22 cellular contexts compared by ENCODE assay signal in genomic region chr1:182281541-182281940, GRCh38.
A peak's percentile ranks its signal among the peaks of the same experiment; 100 is the strongest.
DNase-seq lines count a peak whose midpoint lies in the region; ATAC-seq and TF ChIP-seq lines count a peak whose summit lies in the region.
"Had no signal": no experiment of that assay in that cellular context is flagged by ENCODE, and none has a peak within 500 bp of the region (broad histone marks: within the 10 kb centered on the region; RNA-seq: fewer than 3 reads in every experiment).

No MANE protein-coding gene starts in this region.

- H3K36me3 ChIP-seq in heart left ventricle, result no peaks in the 10 kb centered on the region
- H3K36me3 ChIP-seq: cardiac muscle cell, ovary, spleen, upper lobe of right lung had no signal

- no peak overlapping the region; the same call in 1 of the 2 replicates for H3K27ac Mint-ChIP-seq in WTC11
- H3K27ac Mint-ChIP-seq: activated naive CD8-positive, alpha-beta T cell; activated T-cell treated with anti-CD3 and anti-CD28 coated beads, Interleukin-2, amount 50 U/mL, for 24 hours; stimulated activated naive B cell treated with anti-CD40 and anti-IgM and Interleukin-4, amounts not matched to agents 10 μg/mL and 1 μg/mL and 100 μg/mL, for 72 hours had no signal

- DNase-seq in Ammon's horn (ENCODE audit: low spot score), result peak; percentile 95
- DNase-seq in WTC11 (ENCODE audit: low spot score), result no peak
- DNase-seq in heart left ventricle, result peak in 1 of 5 donors; percentile 39
- peak in 54 of 56 donors; percentile 21 to 91 (median 77) for DNase-seq in nucleus accumbens (lab: John Stamatoyannopoulos, UW)
- no peak for DNase-seq in NCI-H1092 treated with DMSO at 0.1 percent for 48 hours (lab: John Stamatoyannopoulos, UW)
- DNase-seq in NCI-H146 (lab: John Stamatoyannopoulos, UW), result no peak
- DNase-seq: activated CD4-positive, alpha-beta T cell treated with anti-CD3 and anti-CD28 coated beads, Interleukin-2, amount 50 U/mL, for 4 hours; activated T-cell treated with anti-CD3 and anti-CD28 coated beads, Interleukin-2, amount 50 U/mL, for 24 hours; Caco-2; kidney; NCI-H1436; NCI-H446 treated with DMSO at 0.1 percent for 48 hours; ovary; spleen; stimulated activated naive B cell treated with anti-CD40 and anti-IgM and Interleukin-4, amounts not matched to agents 10 μg/mL and 1 μg/mL and 100 μg/mL, for 72 hours; upper lobe of right lung had no signal

- H3K36me3 Mint-ChIP-seq in WTC11, result no peaks in the 10 kb centered on the region
- H3K36me3 Mint-ChIP-seq: activated naive CD8-positive, alpha-beta T cell; stimulated activated naive B cell treated with anti-CD40 and anti-IgM and Interleukin-4, amounts not matched to agents 10 μg/mL and 1 μg/mL and 100 μg/mL, for 72 hours had no signal

- H3K4me1 ChIP-seq in heart left ventricle, result peaks cover 0 to 12% (median 2%) of the 10 kb centered on the region in 12 donors
- H3K4me1 ChIP-seq: Caco-2, upper lobe of right lung had no signal

- H3K9me3 Mint-ChIP-seq in WTC11, result no peaks in the 10 kb centered on the region
- H3K9me3 Mint-ChIP-seq: activated T-cell treated with anti-CD3 and anti-CD28 coated beads, Interleukin-2, amount 50 U/mL, for 24 hours; stimulated activated naive B cell treated with anti-CD40 and anti-IgM and Interleukin-4, amounts not matched to agents 10 μg/mL and 1 μg/mL and 100 μg/mL, for 72 hours had no signal

- no peak overlapping the region for H3K4me3 ChIP-seq in heart left ventricle
- H3K4me3 ChIP-seq: cardiac muscle cell, ovary, spleen, upper lobe of right lung had no signal

- H3K27me3 Mint-ChIP-seq in WTC11 (ENCODE audit: low read depth), result no peaks in the 10 kb centered on the region
- H3K27me3 Mint-ChIP-seq: activated naive CD8-positive, alpha-beta T cell; activated T-cell treated with anti-CD3 and anti-CD28 coated beads, Interleukin-2, amount 50 U/mL, for 24 hours had no signal

- intact Hi-C loops in heart left ventricle (cut with DNase I), result no loop called here

- CTCF ChIA-PET in WTC11 (lab: Charles Lee), result interaction anchor here (0.6 to 2.0 kb wide), 3 partner anchors 13 to 201 kb away, joined by 4 to 6 read pairs (median 4); no protein-coding TSS in a partner anchor

- H3K4me1 Mint-ChIP-seq in WTC11, result no peaks in the 10 kb centered on the region
- H3K4me1 Mint-ChIP-seq: stimulated activated naive B cell treated with anti-CD40 and anti-IgM and Interleukin-4, amounts not matched to agents 10 μg/mL and 1 μg/mL and 100 μg/mL, for 72 hours had no signal

- peak; percentile 38; the same call in 1 of the 2 replicates for ATAC-seq in WTC11
- peak in 3 of 4 donors; percentile 37 to 45 (median 41) for ATAC-seq in heart left ventricle
- ATAC-seq in HG03280 (IDR thresholded peaks at IDR 0.05; ENCODE audit: unreplicated experiment), result no peak
- no peak for ATAC-seq in HG03039 (IDR thresholded peaks at IDR 0.05; ENCODE audit: unreplicated experiment)
- ATAC-seq: stimulated activated naive B cell treated with anti-CD40 and anti-IgM and Interleukin-4, amounts not matched to agents 10 μg/mL and 1 μg/mL and 100 μg/mL, for 72 hours; upper lobe of right lung had no signal

- H3K27ac ChIP-seq in heart left ventricle, result no peak overlapping the region
- H3K27ac ChIP-seq: cardiac muscle cell, HL-60, KMS-11, ovary, spleen, upper lobe of right lung had no signal

- WGBS in heart left ventricle, 4 donors, result 53 to 64% (median 57%) methylated on average over 6 of the region's 6 CpGs

- TF ChIP-seq CTCF in WTC11 (IDR thresholded peaks at IDR 0.05) (no peak), heart left ventricle (IDR thresholded peaks at IDR 0.05) (no peak)

- POLR2A ChIA-PET in WTC11 (lab: Charles Lee), result no interaction called here

- TF ChIP-seq POLR2A in heart left ventricle (IDR thresholded peaks at IDR 0.05), result no peak

- no peaks in the 10 kb centered on the region for H3K9me3 ChIP-seq in heart left ventricle
- H3K9me3 ChIP-seq: Caco-2, ovary, spleen, upper lobe of right lung had no signal

- H3K4me3 Mint-ChIP-seq in WTC11, result no peak overlapping the region
- H3K4me3 Mint-ChIP-seq: activated naive CD8-positive, alpha-beta T cell; activated T-cell treated with anti-CD3 and anti-CD28 coated beads, Interleukin-2, amount 50 U/mL, for 24 hours; stimulated activated naive B cell treated with anti-CD40 and anti-IgM and Interleukin-4, amounts not matched to agents 10 μg/mL and 1 μg/mL and 100 μg/mL, for 72 hours had no signal

- H3K27me3 ChIP-seq in heart left ventricle, result no peaks in the 10 kb centered on the region
- H3K27me3 ChIP-seq: cardiac muscle cell, ovary, spleen, upper lobe of right lung had no signal

TF ChIP-seq in WTC11, 78 proteins besides CTCF, POLR2A, EP300 and RAD21 (continues in another document):
- TF ChIP-seq ZBTB21 (CRISPR knock-in tag; IDR thresholded peaks at IDR 0.05; ENCODE audit: borderline replicate concordance) (no peak), FOXP4 (CRISPR knock-in tag; IDR thresholded peaks at IDR 0.05) (no peak), USF2 (CRISPR knock-in tag; IDR thresholded peaks at IDR 0.05) (no peak), ZSCAN18 (CRISPR knock-in tag; IDR thresholded peaks at IDR 0.05) (no peak), SP1 (CRISPR knock-in tag; conservative IDR thresholded peaks at IDR 0.05) (no peak), SMAD3 (CRISPR knock-in tag; IDR thresholded peaks at IDR 0.05; ENCODE audit: borderline replicate concordance) (no peak), AFF4 (CRISPR knock-in tag; IDR thresholded peaks at IDR 0.05; ENCODE audit: borderline replicate concordance) (no peak), ZNF263 (CRISPR knock-in tag; IDR thresholded peaks at IDR 0.05; ENCODE audit: low read depth) (no peak), RELA (CRISPR knock-in tag; IDR thresholded peaks at IDR 0.05; ENCODE audit: borderline replicate concordance) (no peak), MLX (CRISPR knock-in tag; IDR thresholded peaks at IDR 0.05) (no peak)

Comparison
In these comparisons a context has a peak if more than half of its experiments do, and no peak if none do; other contexts are left out.
1. DNase-seq: peak in Ammon's horn (single experiment) and nucleus accumbens (54 of 56); none in WTC11 (single experiment), NCI-H1092 treated with DMSO at 0.1 percent for 48 hours (single experiment) and NCI-H146 (single experiment).
2. ATAC-seq: peak in WTC11 (single experiment) and heart left ventricle (3 of 4); none in HG03280 (single experiment) and HG03039 (single experiment).